15 cellular contexts compared by ENCODE assay signal in genomic region chr19:33947565-33947964, GRCh38.
A peak's percentile ranks its signal among the peaks of the same experiment; 100 is the strongest.
DNase-seq lines count a peak whose midpoint lies in the region; ATAC-seq and TF ChIP-seq lines count a peak whose summit lies in the region.
"Had no signal": no experiment of that assay in that cellular context is flagged by ENCODE, and none has a peak within 500 bp of the region (broad histone marks: within the 10 kb centered on the region; RNA-seq: fewer than 3 reads in every experiment).

No MANE protein-coding gene starts in this region.

- H3K4me1 ChIP-seq in foreskin keratinocyte = no peaks in the 10 kb centered on the region

- DNase-seq in Daoy (ENCODE audit: low read depth) = peak; percentile 8
- DNase-seq in Jurkat, Clone E6-1 (ENCODE audit: low read depth, low spot score) = peak; percentile 4
- DNase-seq in foreskin keratinocyte = no peak
- no peak for DNase-seq in activated naive CD8-positive, alpha-beta T cell treated with anti-CD3 and anti-CD28 coated beads for 36 hours
- no peak for DNase-seq in activated CD4-positive, alpha-beta T cell treated with anti-CD3 and anti-CD28 coated beads, Interleukin-2, amount 50 U/mL, for 4 hours
- DNase-seq in glomerular visceral epithelial cell (ENCODE audit: extremely low spot score) = no peak
- DNase-seq in LoVo (ENCODE audit: low spot score) = no peak
- DNase-seq: HCEC 1CT, left colon, NCI-H2029 had no signal

- H3K9me3 Mint-ChIP-seq in activated naive CD8-positive, alpha-beta T cell treated with anti-CD3 and anti-CD28 coated beads for 36 hours = no peaks in the 10 kb centered on the region
- H3K9me3 Mint-ChIP-seq: activated T-helper 1 cell treated with anti-CD3 and anti-CD28 coated beads, Interleukin-12 subunit alpha, Interleukin-12 subunit beta, Interleukin-2, Interleukin-4 antibody, amounts not matched to agents 30 ng/mL and 10 ng/mL and 1 ng/mL, durations not matched to agents 14 hours and 24 hours and 36 hours had no signal

- ATAC-seq in foreskin keratinocyte = no peak
- ATAC-seq: left colon had no signal

- H3K4me3 ChIP-seq in Jurkat, Clone E6-1 (ENCODE audit: low read length) = no peak overlapping the region
- H3K4me3 ChIP-seq: SK-N-MC had no signal

- H3K27me3 ChIP-seq in foreskin keratinocyte = no peaks in the 10 kb centered on the region

- no peak for TF ChIP-seq CTCF in VCaP (conservative IDR thresholded peaks at IDR 0.05)
- TF ChIP-seq CTCF in foreskin keratinocyte (conservative IDR thresholded peaks at IDR 0.05) = peak; percentile 44

- H3K27ac ChIP-seq in VCaP (peak overlapping the region; percentile 36; the same call in 1 of the 2 replicates), foreskin keratinocyte (no peak overlapping the region)
- H3K27ac ChIP-seq: KMS-11, SK-N-MC had no signal

- no peaks in the 10 kb centered on the region for H3K36me3 Mint-ChIP-seq in activated naive CD8-positive, alpha-beta T cell treated with anti-CD3 and anti-CD28 coated beads for 36 hours
- H3K36me3 Mint-ChIP-seq: CD14-positive monocyte had no signal

- no peaks in the 10 kb centered on the region for H3K4me1 Mint-ChIP-seq in activated naive CD8-positive, alpha-beta T cell treated with anti-CD3 and anti-CD28 coated beads for 36 hours
- H3K4me1 Mint-ChIP-seq: CD14-positive monocyte had no signal

- H3K27me3 Mint-ChIP-seq in activated naive CD8-positive, alpha-beta T cell treated with anti-CD3 and anti-CD28 coated beads for 36 hours = no peaks in the 10 kb centered on the region

- H3K27ac Mint-ChIP-seq in activated naive CD8-positive, alpha-beta T cell treated with anti-CD3 and anti-CD28 coated beads for 36 hours = no peak overlapping the region
- H3K27ac Mint-ChIP-seq: activated T-helper 1 cell treated with anti-CD3 and anti-CD28 coated beads, Interleukin-12 subunit alpha, Interleukin-12 subunit beta, Interleukin-2, Interleukin-4 antibody, amounts not matched to agents 30 ng/mL and 10 ng/mL and 1 ng/mL, durations not matched to agents 14 hours and 24 hours and 36 hours; CD14-positive monocyte had no signal

- H3K4me3 Mint-ChIP-seq in activated naive CD8-positive, alpha-beta T cell treated with anti-CD3 and anti-CD28 coated beads for 36 hours = no peak overlapping the region
- H3K4me3 Mint-ChIP-seq: activated T-helper 1 cell treated with anti-CD3 and anti-CD28 coated beads, Interleukin-12 subunit alpha, Interleukin-12 subunit beta, Interleukin-2, Interleukin-4 antibody, amounts not matched to agents 30 ng/mL and 10 ng/mL and 1 ng/mL, durations not matched to agents 14 hours and 24 hours and 36 hours; CD14-positive monocyte had no signal

Comparison
In these comparisons a context has a peak if more than half of its experiments do, and no peak if none do; other contexts are left out.
1. DNase-seq: peak in Daoy (single experiment) and Jurkat, Clone E6-1 (single experiment); none in foreskin keratinocyte (0 of 2), activated naive CD8-positive, alpha-beta T cell treated with anti-CD3 and anti-CD28 coated beads for 36 hours (single experiment), activated CD4-positive, alpha-beta T cell treated with anti-CD3 and anti-CD28 coated beads, Interleukin-2, amount 50 U/mL, for 4 hours (0 of 2), glomerular visceral epithelial cell (single experiment) and LoVo (single experiment).